In the genomic region with DNA sequence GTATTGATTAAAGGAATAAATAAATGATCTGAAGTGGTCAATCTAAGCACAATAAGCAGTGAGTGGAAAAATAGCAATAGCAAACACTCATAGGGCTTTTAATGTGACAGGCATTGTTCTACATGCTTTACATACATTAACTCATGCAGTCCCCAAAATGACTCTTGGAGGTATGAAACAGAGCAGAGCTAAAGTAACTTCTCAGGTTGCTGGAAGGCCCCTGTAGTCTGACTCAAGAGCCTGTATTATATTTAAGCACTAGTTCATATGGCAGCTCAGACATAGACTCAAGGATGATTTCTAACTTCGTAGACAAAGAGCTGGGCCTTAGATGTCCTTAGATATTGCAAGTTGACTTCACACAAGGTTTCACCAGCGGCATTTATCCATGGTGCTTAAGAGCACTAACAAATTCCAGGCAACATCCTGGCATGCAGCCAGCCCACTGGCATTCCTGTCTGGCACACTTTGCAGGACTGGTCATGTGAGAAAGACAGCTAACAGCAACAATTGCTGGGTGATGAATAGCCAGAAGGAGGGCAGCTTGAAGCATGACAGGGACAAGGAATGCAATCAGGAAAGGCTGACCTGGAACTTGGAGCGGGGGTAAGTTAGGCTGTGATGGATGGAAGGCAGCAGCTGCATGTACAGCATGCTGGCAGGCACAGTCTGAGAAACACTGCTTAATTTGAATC, we compare ENCODE assay signal across 9 cellular contexts. TPM values are rescaled to one million over a fixed set of nuclear protein-coding genes. Genes with fewer than 3 reads are reported as not detected.
DNase-seq lines count a peak whose midpoint lies in the region; ATAC-seq, FAIRE-seq and TF ChIP-seq lines count a peak whose summit lies in the region.
"Had no signal": no experiment of that assay in that cellular context is flagged by ENCODE, and none has a peak within 500 bp of the region (broad histone marks: within the 10 kb centered on the region; RNA-seq: fewer than 3 reads in every experiment).

No MANE protein-coding gene starts in this region.

- CTCF ChIA-PET in CD8-positive, alpha-beta memory T cell (lab: Charles Lee): no interaction called here

- H3K27ac ChIP-seq in lung (ENCODE audit: low read depth in 1 of 2, low read length in 1 of 2): peak overlapping the region in 1 of 2 donors; percentile 30
- no peak overlapping the region for H3K27ac ChIP-seq in CD8-positive, alpha-beta memory T cell (ENCODE audit: low read depth, low read length)
- no peak overlapping the region for H3K27ac ChIP-seq in Karpas-422 (ENCODE audit: low read length)

- H3K9me2 ChIP-seq in Karpas-422 (replicated peaks; ENCODE audit: insufficient read depth, low read length): no peaks in the 10 kb centered on the region

- H3K4me1 ChIP-seq in BE2C (peaks cover 12% of the 10 kb centered on the region), lung (ENCODE audit: control insufficient read depth in 2 of 2, insufficient read depth in 2 of 2, low read length in 2 of 2) (peaks cover 0 to 5% of the 10 kb centered on the region in 2 donors), Karpas-422 (ENCODE audit: low read length) (no peaks in the 10 kb centered on the region)
- H3K4me1 ChIP-seq in CD8-positive, alpha-beta memory T cell (ENCODE audit: insufficient read depth, low read length): no peaks in the 10 kb centered on the region

- H3K27ac Mint-ChIP-seq in CD8-positive, alpha-beta memory T cell: no peak overlapping the region
- no peak overlapping the region for H3K27ac Mint-ChIP-seq in activated T-helper 2 cell treated with anti-CD3 and anti-CD28 coated beads, Interferon-gamma antibody, Interleukin-2, Interleukin-4, amounts not matched to agents 10 μg/mL and 5 μg/mL and 100 μg/mL, durations not matched to agents 14 hours and 24 hours and 36 hours

- no peaks in the 10 kb centered on the region for H3K4me1 Mint-ChIP-seq in CD8-positive, alpha-beta memory T cell
- peaks cover 4% of the 10 kb centered on the region for H3K4me1 Mint-ChIP-seq in activated T-helper 2 cell treated with anti-CD3 and anti-CD28 coated beads, Interferon-gamma antibody, Interleukin-2, Interleukin-4, amounts not matched to agents 10 μg/mL and 5 μg/mL and 100 μg/mL, durations not matched to agents 14 hours and 24 hours and 36 hours (ENCODE audit: low read depth)

- peak; percentile 67 for ATAC-seq in lung (ENCODE audit: insufficient read depth, low FRiP score)

- TF ChIP-seq CTCF in BE2C (IDR thresholded peaks at IDR 0.05; ENCODE audit: low read depth, low read length) (no peak), bronchial epithelial cell (IDR thresholded peaks at IDR 0.05; ENCODE audit: insufficient read depth, low read length, severe bottlenecking) (no peak), lung (IDR thresholded peaks at IDR 0.05; ENCODE audit: control extremely low read depth, extremely low read depth) (no peak)

- peaks cover 0 to 9% (median 3%) of the 10 kb centered on the region in 5 donors for H3K9me3 Mint-ChIP-seq in CD8-positive, alpha-beta memory T cell
- no peaks in the 10 kb centered on the region for H3K9me3 Mint-ChIP-seq in activated T-helper 2 cell treated with anti-CD3 and anti-CD28 coated beads, Interferon-gamma antibody, Interleukin-2, Interleukin-4, amounts not matched to agents 10 μg/mL and 5 μg/mL and 100 μg/mL, durations not matched to agents 14 hours and 24 hours and 36 hours

- peak; percentile 87 for DNase-seq in BE2C
- peak; percentile 82 to 83 for DNase-seq in NCI-H187 (lab: John Stamatoyannopoulos, UW)
- peak; percentile 94 for DNase-seq in bronchial epithelial cell (ENCODE audit: low read depth)
- peak; percentile 87 for DNase-seq in lung (ENCODE audit: low spot score)
- no peak for DNase-seq in CD8-positive, alpha-beta memory T cell
- DNase-seq in putamen (ENCODE audit: low spot score): no peak
- DNase-seq in activated T-helper 2 cell treated with anti-CD3 and anti-CD28 coated beads, Interferon-gamma antibody, Interleukin-2, Interleukin-4, amounts not matched to agents 10 μg/mL and 5 μg/mL and 100 μg/mL, durations not matched to agents 14 hours and 24 hours and 36 hours (ENCODE audit: low spot score): no peak
- DNase-seq in Karpas-422: no peak

- peak; percentile 95 for FAIRE-seq in bronchial epithelial cell (lab: Jason Lieb, UNC)

- no peak overlapping the region for H2AFZ ChIP-seq in Karpas-422 (ENCODE audit: low read length)

- H3K36me3 ChIP-seq in BE2C: peaks cover 4% of the 10 kb centered on the region; the same call in 1 of the 2 replicates
- H3K36me3 ChIP-seq in bronchial epithelial cell (ENCODE audit: control insufficient read depth, insufficient read depth, low read length): no peaks in the 10 kb centered on the region
- H3K36me3 ChIP-seq in lung (ENCODE audit: control insufficient read depth in 2 of 2, insufficient read depth in 2 of 2, low read length in 2 of 2): no peaks in the 10 kb centered on the region
- H3K36me3 ChIP-seq in CD8-positive, alpha-beta memory T cell (ENCODE audit: insufficient read depth, low read length): no peaks in the 10 kb centered on the region
- no peaks in the 10 kb centered on the region for H3K36me3 ChIP-seq in Karpas-422 (ENCODE audit: insufficient read depth, low read length)

- H3K9ac ChIP-seq in Karpas-422 (ENCODE audit: low read length): no peak overlapping the region

- no peaks in the 10 kb centered on the region for H3K9me3 ChIP-seq in BE2C
- H3K9me3 ChIP-seq in lung (ENCODE audit: control insufficient read depth in 2 of 2, insufficient read depth in 1 of 2, low read length in 1 of 2): peaks cover 0 to 6% of the 10 kb centered on the region in 2 donors
- no peaks in the 10 kb centered on the region for H3K9me3 ChIP-seq in CD8-positive, alpha-beta memory T cell (ENCODE audit: low read length)
- H3K9me3 ChIP-seq in Karpas-422 (ENCODE audit: low read length): no peaks in the 10 kb centered on the region

- POLR2A ChIA-PET in CD8-positive, alpha-beta memory T cell (lab: Charles Lee): no interaction called here

- peaks cover 0 to 22% (median 3%) of the 10 kb centered on the region in 3 donors for H3K36me3 Mint-ChIP-seq in CD8-positive, alpha-beta memory T cell
- no peaks in the 10 kb centered on the region for H3K36me3 Mint-ChIP-seq in activated T-helper 2 cell treated with anti-CD3 and anti-CD28 coated beads, Interferon-gamma antibody, Interleukin-2, Interleukin-4, amounts not matched to agents 10 μg/mL and 5 μg/mL and 100 μg/mL, durations not matched to agents 14 hours and 24 hours and 36 hours (ENCODE audit: low read depth)

- H4K20me1 ChIP-seq in Karpas-422 (ENCODE audit: insufficient read depth, low read depth, low read length): no peaks in the 10 kb centered on the region

- H3K27me3 ChIP-seq in BE2C (no peaks in the 10 kb centered on the region), bronchial epithelial cell (ENCODE audit: control insufficient read depth, insufficient read depth, low read length) (no peaks in the 10 kb centered on the region), lung (ENCODE audit: control insufficient read depth, insufficient read depth) (no peaks in the 10 kb centered on the region), Karpas-422 (ENCODE audit: low read length) (no peaks in the 10 kb centered on the region)
- no peaks in the 10 kb centered on the region for H3K27me3 ChIP-seq in CD8-positive, alpha-beta memory T cell (ENCODE audit: insufficient read depth, low read length, poor library complexity, severe bottlenecking)

- H3K4me2 ChIP-seq in Karpas-422 (ENCODE audit: low read depth, low read length, poor library complexity, severe bottlenecking): no peak overlapping the region

- intact Hi-C loops in activated T-helper 2 cell treated with anti-CD3 and anti-CD28 coated beads, Interferon-gamma antibody, Interleukin-2, Interleukin-4, amounts not matched to agents 10 μg/mL and 5 μg/mL and 100 μg/mL, durations not matched to agents 14 hours and 24 hours and 36 hours (cut with micrococcal nuclease): no loop called here

- H3K79me2 ChIP-seq in Karpas-422 (ENCODE audit: low read length): no peaks in the 10 kb centered on the region

- no peak overlapping the region for H3K4me3 ChIP-seq in BE2C (ENCODE audit: low read depth, low read length)
- no peak overlapping the region for H3K4me3 ChIP-seq in bronchial epithelial cell (ENCODE audit: low read depth, low read length)
- H3K4me3 ChIP-seq in lung: no peak overlapping the region
- H3K4me3 ChIP-seq in CD8-positive, alpha-beta memory T cell (ENCODE audit: low read length): no peak overlapping the region
- H3K4me3 ChIP-seq in Karpas-422 (ENCODE audit: low read length): no peak overlapping the region
- H3K4me3 ChIP-seq: skin epidermis had no signal

- WGBS in lung, 2 donors: 41 to 66% methylated on average over 3 of the region's 3 CpGs

- peaks cover 0 to 6% of the 10 kb centered on the region in 2 donors for H3K27me3 Mint-ChIP-seq in CD8-positive, alpha-beta memory T cell
- peaks cover 2% of the 10 kb centered on the region for H3K27me3 Mint-ChIP-seq in activated T-helper 2 cell treated with anti-CD3 and anti-CD28 coated beads, Interferon-gamma antibody, Interleukin-2, Interleukin-4, amounts not matched to agents 10 μg/mL and 5 μg/mL and 100 μg/mL, durations not matched to agents 14 hours and 24 hours and 36 hours (ENCODE audit: low read depth)

- H3K4me3 Mint-ChIP-seq in CD8-positive, alpha-beta memory T cell: no peak overlapping the region
- H3K4me3 Mint-ChIP-seq in activated T-helper 2 cell treated with anti-CD3 and anti-CD28 coated beads, Interferon-gamma antibody, Interleukin-2, Interleukin-4, amounts not matched to agents 10 μg/mL and 5 μg/mL and 100 μg/mL, durations not matched to agents 14 hours and 24 hours and 36 hours (ENCODE audit: low read depth): no peak overlapping the region

RNA-seq across cellular contexts. Expression of a gene that starts 22.9 kb away (rescaled TPM):
- polyA plus RNA-seq in BE2C (2012; ENCODE audit: insufficient read depth, insufficient read length, low read depth): 94.3 TPM
- total RNA-seq in bronchial epithelial cell (128 and 173 TPM in 2 replicates), lung (100 to 1,000 TPM in 1 of 2 donors, 10 to 100 TPM in 1; 92.1 to 152 TPM)
- polyA plus RNA-seq in lung: 10 to 100 TPM; 57.1 to 68.9 TPM
- total RNA-seq in CD8-positive, alpha-beta memory T cell: 100 to 1,000 TPM; 145 to 146 TPM
- 50.4 TPM for polyA plus RNA-seq in CD8-positive, alpha-beta memory T cell
- total RNA-seq in activated T-helper 2 cell treated with anti-CD3 and anti-CD28 coated beads, Interferon-gamma antibody, Interleukin-2, Interleukin-4, amounts not matched to agents 10 μg/mL and 5 μg/mL and 100 μg/mL, durations not matched to agents 14 hours and 24 hours and 36 hours: 135 and 137 TPM in 2 replicates
- total RNA-seq in Karpas-422 (2014; rRNA removed; shearing (Covaris generic); ENCODE audit: low replicate concordance): 150 and 212 TPM in 2 replicates

Comparison
In these comparisons a context has a peak if more than half of its experiments do, and no peak if none do; other contexts are left out.
1. DNase-seq: peak in BE2C (single experiment), NCI-H187 (2 of 2), bronchial epithelial cell (single experiment) and lung (single experiment); none in CD8-positive, alpha-beta memory T cell (0 of 5), putamen (single experiment), activated T-helper 2 cell treated with anti-CD3 and anti-CD28 coated beads, Interferon-gamma antibody, Interleukin-2, Interleukin-4, amounts not matched to agents 10 μg/mL and 5 μg/mL and 100 μg/mL, durations not matched to agents 14 hours and 24 hours and 36 hours (single experiment) and Karpas-422 (single experiment).